In the genomic region with DNA sequence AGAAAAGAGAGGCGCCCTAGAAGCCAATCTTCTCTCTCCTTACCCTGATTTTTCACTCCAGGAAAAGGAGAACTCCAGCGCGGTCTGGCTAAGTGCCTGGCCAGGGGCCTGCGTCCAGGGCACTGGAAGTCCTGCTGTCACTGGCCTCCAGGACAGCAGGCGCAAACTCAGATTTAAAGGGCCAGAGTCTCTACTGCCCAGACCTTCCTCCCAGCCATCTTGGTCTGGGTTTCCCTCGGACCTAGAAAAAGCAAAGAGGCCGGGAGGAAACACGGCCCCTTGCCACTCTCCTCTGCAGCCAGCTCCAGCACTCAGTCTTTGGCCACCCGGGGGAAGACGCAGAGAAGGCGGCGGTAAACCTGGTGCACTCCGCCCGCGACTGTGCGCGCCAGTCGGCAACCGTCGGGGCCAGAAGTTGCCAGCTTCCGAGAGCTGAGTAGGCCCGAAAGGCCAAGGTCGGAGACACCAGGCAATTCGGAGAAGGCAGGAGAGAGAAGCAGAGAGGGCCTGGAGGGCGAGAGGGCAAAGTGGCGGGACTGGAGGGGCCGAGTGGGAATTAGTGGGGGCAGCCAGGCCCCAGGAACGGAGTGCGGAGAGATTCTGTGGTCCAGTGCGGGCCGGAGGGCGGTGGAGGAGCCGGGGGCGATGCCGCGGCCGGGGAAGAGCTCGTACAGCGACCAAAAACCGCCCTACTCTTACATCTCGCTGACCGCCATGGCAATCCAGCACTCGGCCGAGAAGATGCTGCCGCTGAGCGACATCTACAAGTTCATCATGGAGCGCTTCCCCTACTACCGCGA, we compare ENCODE assay signal across 9 cellular contexts. TPM values are rescaled to one million over a fixed set of nuclear protein-coding genes. Genes with fewer than 3 reads are reported as not detected.
DNase-seq lines count a peak whose midpoint lies in the region; ATAC-seq, FAIRE-seq and TF ChIP-seq lines count a peak whose summit lies in the region.
"Had no signal": no experiment of that assay in that cellular context is flagged by ENCODE, and none has a peak within 500 bp of the region (broad histone marks: within the 10 kb centered on the region; RNA-seq: fewer than 3 reads in every experiment).

A gene (plus strand): TSS at position 646 of the 800 bp plus-strand sequence. CDS start 0 bp downstream, at position 646.

- TF ChIP-seq CTCF in GM10266 (IDR thresholded peaks at IDR 0.05; ENCODE audit: control insufficient read depth, insufficient read depth, low read depth, missing control alignments), result no peak

- 8 to 16% methylated on average over 41 to 49 of the region's 49 CpGs for WGBS in esophagus, 2 donors
- WGBS in small intestine, 3 donors, result 7 to 14% (median 12%) methylated on average over 42 to 49 of the region's 49 CpGs

- peak; percentile 35 for DNase-seq in GM10266 (ENCODE audit: extremely low spot score)
- peak; percentile 38 for DNase-seq in NCI-H748 treated with DMSO at 0.1 percent for 48 hours (lab: John Stamatoyannopoulos, UW)
- peak; percentile 72 for DNase-seq in retina
- DNase-seq in small intestine, result no peak
- no peak for DNase-seq in NOMO-1 treated with dmso at 0.1 percent for 144 hours (lab: John Stamatoyannopoulos, UW; ENCODE audit: unreplicated experiment)

- H3K4me1 ChIP-seq in esophagus (ENCODE audit: control insufficient read depth in 2 of 2, insufficient read depth in 2 of 2, low read length in 1 of 2) (peaks cover 8 to 18% of the 10 kb centered on the region in 2 donors), small intestine (ENCODE audit: control insufficient read depth in 2 of 2, insufficient read depth in 1 of 2, low read depth in 1 of 2, low read length in 1 of 2) (no peaks in the 10 kb centered on the region)

- H3K36me3 ChIP-seq in esophagus (ENCODE audit: control insufficient read depth in 2 of 2, insufficient read depth in 2 of 2, low read length in 1 of 2), result no peaks in the 10 kb centered on the region
- no peaks in the 10 kb centered on the region for H3K36me3 ChIP-seq in small intestine (ENCODE audit: control insufficient read depth in 2 of 2, insufficient read depth in 2 of 2, low read length in 2 of 2)

- H3K4me3 ChIP-seq in esophagus (ENCODE audit: low read depth in 1 of 2, low read length in 2 of 2) (peak within 1 kb of the TSS; percentile 1 to 34), small intestine (ENCODE audit: low read depth in 1 of 2, low read length in 2 of 2) (no peak within 1 kb of the TSS)

- no peak for FAIRE-seq in small intestine (lab: Jason Lieb, UNC)
- FAIRE-seq: bronchial epithelial cell had no signal

- H3K9me3 ChIP-seq in esophagus (ENCODE audit: control insufficient read depth in 2 of 2, insufficient read depth in 1 of 2, low read depth in 1 of 2, low read length in 1 of 2) (peaks cover 0 to 8% of the 10 kb centered on the region in 2 donors), small intestine (ENCODE audit: control insufficient read depth, low read depth) (no peaks in the 10 kb centered on the region)

- H3K27me3 ChIP-seq in esophagus (ENCODE audit: control insufficient read depth in 1 of 2, insufficient read depth in 2 of 2, low read length in 2 of 2), result peaks cover 26 to 60% of the 10 kb centered on the region in 2 donors
- peaks cover 45 to 89% of the 10 kb centered on the region in 2 donors for H3K27me3 ChIP-seq in small intestine (ENCODE audit: control insufficient read depth in 2 of 2, insufficient read depth in 2 of 2, low read length in 2 of 2)

- H3K27ac ChIP-seq in esophagus (ENCODE audit: low read depth in 2 of 2, low read length in 1 of 2), result no peak within 1 kb of the TSS
- H3K27ac ChIP-seq in small intestine (ENCODE audit: low read depth in 1 of 2, low read length in 1 of 2), result no peak within 1 kb of the TSS

- no peak for ATAC-seq in GM18870 (IDR thresholded peaks at IDR 0.05; ENCODE audit: unreplicated experiment)
- ATAC-seq: HCT116 had no signal

RNA-seq across cellular contexts. Expression of the gene that starts here (rescaled TPM):
- not detected for polyA plus RNA-seq in esophagus
- not detected for polyA plus RNA-seq in small intestine

Comparison
In these comparisons a context has a peak if more than half of its experiments do, and no peak if none do; other contexts are left out.
1. DNase-seq: peak in GM10266 (single experiment), NCI-H748 treated with DMSO at 0.1 percent for 48 hours (single experiment) and retina (single experiment); none in small intestine (single experiment) and NOMO-1 treated with dmso at 0.1 percent for 144 hours (single experiment).
2. H3K4me3 ChIP-seq: peak in esophagus (2 of 2); none in small intestine (0 of 2).